ENCODE assay signal across 1 cellular context in genomic region chr5:52876456-52876855, GRCh38.
TF ChIP-seq lines count a peak whose summit lies in the region.

No MANE protein-coding gene starts in this region.

TF ChIP-seq in HEK293T, 16 proteins besides CTCF, POLR2A, EP300 and RAD21 (continued from another document):
- no peak for TF ChIP-seq ARNT (IDR thresholded peaks at IDR 0.05)
- TF ChIP-seq NFRKB (IDR thresholded peaks at IDR 0.05), result no peak
- no peak for TF ChIP-seq HDGF (IDR thresholded peaks at IDR 0.05; ENCODE audit: borderline replicate concordance)
- no peak for TF ChIP-seq CTBP1 (IDR thresholded peaks at IDR 0.05; ENCODE audit: borderline replicate concordance)
- TF ChIP-seq SUZ12 (IDR thresholded peaks at IDR 0.05), result no peak
- TF ChIP-seq TARDBP (IDR thresholded peaks at IDR 0.05), result no peak
- TF ChIP-seq SP1 (IDR thresholded peaks at IDR 0.05), result no peak
